Comparison of ENCODE assay signal across 8 cellular contexts in the genomic region with DNA sequence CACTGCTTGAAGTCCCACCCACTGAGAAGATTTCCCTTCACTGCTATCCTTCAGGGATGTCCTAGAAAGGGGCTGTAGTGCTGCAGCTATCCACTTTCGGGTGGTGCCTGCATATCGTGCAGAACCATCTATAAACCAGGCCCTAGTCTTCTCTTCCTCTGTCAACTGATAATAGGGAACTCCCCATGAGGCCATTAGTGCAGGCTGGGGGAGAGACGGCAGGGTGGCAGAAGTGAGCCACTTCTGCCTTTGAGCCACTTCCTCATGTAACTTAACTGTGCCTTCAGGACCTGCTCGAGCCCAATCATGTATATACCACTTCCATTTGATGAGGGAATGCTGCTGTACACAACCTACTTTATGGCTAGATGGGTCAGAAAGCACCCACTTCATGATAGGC. TPM values are rescaled to one million over a fixed set of nuclear protein-coding genes. Genes with fewer than 3 reads are reported as not detected.
DNase-seq lines count a peak whose midpoint lies in the region; ATAC-seq and TF ChIP-seq lines count a peak whose summit lies in the region.
"Not testable (repeated sequence)": the region's sequence is repeated elsewhere in the genome, so short reads cannot be mapped to it uniquely, and the experiment has no call there.

No MANE protein-coding gene starts in this region.

- H3K9me3 ChIP-seq in neutrophil = not testable (repeated sequence)

- peak overlapping the region; percentile 85 for H3K27ac ChIP-seq in neutrophil

- POLR2A ChIA-PET in activated naive CD8-positive, alpha-beta T cell treated with anti-CD3 and anti-CD28 coated beads, Interleukin-2, amount 10 ng/mL, durations not matched to agents 7 days and 5 days (lab: Charles Lee) = not testable (repeated sequence)

- H3K27ac Mint-ChIP-seq in activated naive CD8-positive, alpha-beta T cell treated with anti-CD3 and anti-CD28 coated beads, Interleukin-2, amount 10 ng/mL, durations not matched to agents 7 days and 5 days = peak overlapping the region; percentile 16

- ATAC-seq in GM18909 (IDR thresholded peaks at IDR 0.05; ENCODE audit: poor library complexity, unreplicated experiment) = peak; percentile 99
- ATAC-seq in GM21447 (IDR thresholded peaks at IDR 0.05; ENCODE audit: unreplicated experiment) = peak; percentile 100
- peak; percentile 100 for ATAC-seq in HG02885 (IDR thresholded peaks at IDR 0.05; ENCODE audit: poor library complexity, unreplicated experiment)
- peak; percentile 100 for ATAC-seq in HG03432 (IDR thresholded peaks at IDR 0.05; ENCODE audit: unreplicated experiment)
- ATAC-seq in activated naive CD8-positive, alpha-beta T cell treated with anti-CD3 and anti-CD28 coated beads, Interleukin-2, amount 10 ng/mL, durations not matched to agents 7 days and 5 days (ENCODE audit: low read depth) = not testable (repeated sequence)

- not testable (repeated sequence) for H3K4me3 Mint-ChIP-seq in activated naive CD8-positive, alpha-beta T cell treated with anti-CD3 and anti-CD28 coated beads, Interleukin-2, amount 10 ng/mL, durations not matched to agents 7 days and 5 days

- not testable (repeated sequence) for H3K27me3 Mint-ChIP-seq in activated naive CD8-positive, alpha-beta T cell treated with anti-CD3 and anti-CD28 coated beads, Interleukin-2, amount 10 ng/mL, durations not matched to agents 7 days and 5 days

- H3K36me3 Mint-ChIP-seq in activated naive CD8-positive, alpha-beta T cell treated with anti-CD3 and anti-CD28 coated beads, Interleukin-2, amount 10 ng/mL, durations not matched to agents 7 days and 5 days = peaks cover 59% of the 10 kb centered on the region

- not testable (repeated sequence) for H3K4me3 ChIP-seq in GM12865 (ENCODE audit: low read depth, low read length)
- peak overlapping the region in 1 of 2 experiments; percentile 12 for H3K4me3 ChIP-seq in neutrophil (ENCODE audit: low read depth in 1 of 2, low read length in 1 of 2)

- peaks cover 40% of the 10 kb centered on the region for H3K36me3 ChIP-seq in neutrophil

- H3K4me1 ChIP-seq in neutrophil (ENCODE audit: control insufficient read depth in 1 of 2, insufficient read depth in 1 of 2, low read depth in 1 of 2, low read length in 1 of 2) = peaks cover 19 to 30% of the 10 kb centered on the region in 2 experiments

- H3K4me1 Mint-ChIP-seq in activated naive CD8-positive, alpha-beta T cell treated with anti-CD3 and anti-CD28 coated beads, Interleukin-2, amount 10 ng/mL, durations not matched to agents 7 days and 5 days = peaks cover 11% of the 10 kb centered on the region

- H3K9me3 Mint-ChIP-seq in activated naive CD8-positive, alpha-beta T cell treated with anti-CD3 and anti-CD28 coated beads, Interleukin-2, amount 10 ng/mL, durations not matched to agents 7 days and 5 days = peaks cover 23% of the 10 kb centered on the region

- DNase-seq in GM12865 (ENCODE audit: low read depth) (peak; percentile 40), NOMO-1 treated with dmso at 0.1 percent for 144 hours (lab: John Stamatoyannopoulos, UW; ENCODE audit: unreplicated experiment) (peak; percentile 70)
- not testable (repeated sequence) for DNase-seq in activated naive CD8-positive, alpha-beta T cell treated with anti-CD3 and anti-CD28 coated beads, Interleukin-2, amount 10 ng/mL, durations not matched to agents 7 days and 5 days

- not testable (repeated sequence) for TF ChIP-seq CTCF in GM12865 (IDR thresholded peaks at IDR 0.05; ENCODE audit: insufficient read depth, low read depth, low read length, missing control alignments)
- TF ChIP-seq CTCF in neutrophil (IDR thresholded peaks at IDR 0.05) = peak; percentile 77

- H3K27me3 ChIP-seq in neutrophil = not testable (repeated sequence)

RNA-seq across cellular contexts. Expression of a gene that starts 17.4 kb away (rescaled TPM):
- total RNA-seq in activated naive CD8-positive, alpha-beta T cell treated with anti-CD3 and anti-CD28 coated beads, Interleukin-2, amount 10 ng/mL, durations not matched to agents 7 days and 5 days = 10 to 100 TPM; 23.8 to 27.2 TPM
